ENCODE assay signal across 9 cellular contexts in genomic region chr9:87714819-87715218, GRCh38. TPM values are rescaled to one million over a fixed set of nuclear protein-coding genes. Genes with fewer than 3 reads are reported as not detected.
A peak's percentile ranks its signal among the peaks of the same experiment; 100 is the strongest.
DNase-seq lines count a peak whose midpoint lies in the region; ATAC-seq, FAIRE-seq and TF ChIP-seq lines count a peak whose summit lies in the region.
"Had no signal": no experiment of that assay in that cellular context is flagged by ENCODE, and none has a peak within 500 bp of the region (broad histone marks: within the 10 kb centered on the region; RNA-seq: fewer than 3 reads in every experiment).

No MANE protein-coding gene starts in this region.

- TF ChIP-seq RAD21 in IMR-90 (IDR thresholded peaks at IDR 0.05; ENCODE audit: low read length) = no peak

- H3K56ac ChIP-seq in IMR-90 (ENCODE audit: extremely low read depth, insufficient read depth, low read length) = no peak overlapping the region

- peak overlapping the region; percentile 45; the same call in 1 of the 2 replicates for H3K4ac ChIP-seq in IMR-90 (ENCODE audit: low read depth, low read length)

- H3K9ac ChIP-seq in IMR-90 (ENCODE audit: low read depth, low read length) = no peak overlapping the region

- WGBS in IMR-90 (ENCODE audit: extremely low coverage in 2 of 2, insufficient read length in 1 of 2), 2 experiments = 86% methylated on average over 1 of the region's 2 CpGs; no CpG with 5 or more reads in 1 of the 2 experiments
- WGBS in lung, 2 donors = 60 to 66% methylated on average over 2 of the region's 2 CpGs

- no peak overlapping the region for H4K91ac ChIP-seq in IMR-90 (ENCODE audit: insufficient read depth, low read depth, low read length)

- peak overlapping the region; percentile 2 for H2AK9ac ChIP-seq in IMR-90 (replicated peaks; ENCODE audit: low read depth, low read length, poor library complexity)

- H3K36me3 ChIP-seq in IMR-90 (ENCODE audit: control insufficient read depth, insufficient read depth, low read length) = no peaks in the 10 kb centered on the region
- no peaks in the 10 kb centered on the region for H3K36me3 ChIP-seq in bronchial epithelial cell (ENCODE audit: control insufficient read depth, insufficient read depth, low read length)
- no peaks in the 10 kb centered on the region for H3K36me3 ChIP-seq in lung (ENCODE audit: control insufficient read depth in 2 of 2, insufficient read depth in 2 of 2, low read length in 2 of 2)

- dilution Hi-C loops in IMR-90 (cut with HindIII; ENCODE audit: low sequenced_read_pairs, unreplicated experiment) = no loop called here

- intact Hi-C loops in IMR-90 (cut with micrococcal nuclease) = loop anchor here (10.0 kb wide), 1 partner anchor 1600 kb away; the partner anchor contains the start of genes CKS2 and SECISBP2

- no peak for ATAC-seq in IMR-90 (ENCODE audit: low read depth)
- no peak for ATAC-seq in lung (ENCODE audit: insufficient read depth, low FRiP score)
- ATAC-seq in GM18502 (IDR thresholded peaks at IDR 0.05; ENCODE audit: poor library complexity, unreplicated experiment) = no peak

- H4K8ac ChIP-seq in IMR-90 (ENCODE audit: low read depth in 2 of 2, low read length in 2 of 2) = peak overlapping the region in 1 of 2 experiments; percentile 54; a peak in 1 of 4 replicates

- no peak overlapping the region for H3K4me2 ChIP-seq in IMR-90 (ENCODE audit: low read depth, low read length)

- H3K23ac ChIP-seq in IMR-90 (ENCODE audit: low read depth, low read length) = no peak overlapping the region

- peak overlapping the region; percentile 53 for H2BK5ac ChIP-seq in IMR-90 (ENCODE audit: low read depth, low read length, poor library complexity, severe bottlenecking)

- H2AK5ac ChIP-seq in IMR-90 (ENCODE audit: low read depth, low read length) = peak overlapping the region; percentile 52

- H3K27me3 ChIP-seq in IMR-90 (ENCODE audit: control insufficient read depth, insufficient read depth, low read length) (no peaks in the 10 kb centered on the region; the same call in 1 of the 2 replicates), bronchial epithelial cell (ENCODE audit: control insufficient read depth, insufficient read depth, low read length) (no peaks in the 10 kb centered on the region), lung (ENCODE audit: control insufficient read depth, insufficient read depth) (no peaks in the 10 kb centered on the region)

- H2BK15ac ChIP-seq in IMR-90 (ENCODE audit: low read depth, low read length) = peak overlapping the region; percentile 23; the same call in 1 of the 3 replicates

- FAIRE-seq in bronchial epithelial cell (lab: Jason Lieb, UNC) = no peak
- FAIRE-seq: HTR-8/SVneo had no signal

- no peak overlapping the region for H3K18ac ChIP-seq in IMR-90 (ENCODE audit: low read depth, low read length)

- POLR2A ChIA-PET in IMR-90 (lab: Charles Lee; ENCODE audit: unreplicated experiment) = no interaction called here

- H4K5ac ChIP-seq in IMR-90 (ENCODE audit: low read depth, low read length) = no peak overlapping the region

- peak overlapping the region; percentile 74; the same call in 1 of the 2 replicates for H2BK120ac ChIP-seq in IMR-90 (ENCODE audit: low read depth, low read length)

- H3K14ac ChIP-seq in IMR-90 (replicated peaks; ENCODE audit: low read depth, low read length) = 0 out of 2 replicates have a peak overlapping the region, but pooled peaks have one; percentile 0

- CTCF ChIA-PET in IMR-90 (lab: Yijun Ruan, JAX) = interaction anchor here (0.5 to 2.4 kb wide), 5 partner anchors 11 to 361 kb away, joined by 3 to 13 read pairs (median 5); partner anchors contain the start of gene CTSL

- peak overlapping the region; percentile 64 for H2BK20ac ChIP-seq in IMR-90 (ENCODE audit: low read depth, low read length)

- no TSS peak for BruUV-seq in IMR-90 (replicated peaks; lab: Mats Ljungman, UMichigan)

- no peaks in the 10 kb centered on the region for H3K9me3 ChIP-seq in IMR-90 (ENCODE audit: control insufficient read depth, insufficient read depth, low read length)
- no peaks in the 10 kb centered on the region for H3K9me3 ChIP-seq in lung (ENCODE audit: control insufficient read depth in 2 of 2, insufficient read depth in 1 of 2, low read length in 1 of 2)

- peaks cover 20% of the 10 kb centered on the region for H3K9me1 ChIP-seq in IMR-90 (ENCODE audit: insufficient read depth, low read length)

- TF ChIP-seq CTCF in IMR-90 (conservative IDR thresholded peaks at IDR 0.05; ENCODE audit: low read depth, low read length) (no peak), bronchial epithelial cell (IDR thresholded peaks at IDR 0.05; ENCODE audit: insufficient read depth, low read length, severe bottlenecking) (no peak), lung (IDR thresholded peaks at IDR 0.05; ENCODE audit: control extremely low read depth, extremely low read depth) (no peak)

- no peaks in the 10 kb centered on the region for H4K20me1 ChIP-seq in IMR-90 (ENCODE audit: insufficient read depth, low read length)

- peak overlapping the region; percentile 31; the same call in 1 of the 2 replicates for H3K27ac ChIP-seq in IMR-90 (ENCODE audit: insufficient read depth, low read length)
- peak overlapping the region in 1 of 2 donors; percentile 15 for H3K27ac ChIP-seq in lung (ENCODE audit: low read depth in 1 of 2, low read length in 1 of 2)

- peak overlapping the region; percentile 9 for H2AFZ ChIP-seq in IMR-90 (replicated peaks; ENCODE audit: low read length, poor library complexity)

- H3K79me1 ChIP-seq in IMR-90 (ENCODE audit: low read depth in 1 of 2, low read length in 2 of 2) = peaks cover 0 to 6% of the 10 kb centered on the region in 2 experiments; a peak in 2 of 4 replicates

- in situ Hi-C loops in IMR-90 (cut with MboI; ENCODE audit: low sequenced_read_pairs) = loop anchor here (25.0 kb wide), 1 partner anchor 847 kb away; no protein-coding TSS in a partner anchor

- DNase-seq in A172 (ENCODE audit: low spot score) (peak; percentile 83), IMR-90 (peak; percentile 90), bronchial epithelial cell (ENCODE audit: low read depth) (peak; percentile 68), lung (ENCODE audit: low spot score) (peak; percentile 45), cortex of kidney (lab: John Stamatoyannopoulos, UW) (no peak), KG1 (lab: John Stamatoyannopoulos, UW) (no peak)
- DNase-seq in stimulated activated naive CD4-positive, alpha-beta T cell treated with Interleukin-2 at 50 U/mL for 16 hours (lab: John Stamatoyannopoulos, UW) = no peak

- no peak for TF ChIP-seq POLR2A in IMR-90 (IDR thresholded peaks at IDR 0.05; ENCODE audit: low read depth, low read length)

- no peak overlapping the region for H3K4me3 ChIP-seq in IMR-90 (ENCODE audit: insufficient read depth, low read depth, low read length)
- no peak overlapping the region for H3K4me3 ChIP-seq in bronchial epithelial cell (ENCODE audit: low read depth, low read length)
- H3K4me3 ChIP-seq in lung = no peak overlapping the region

- H3K4me1 ChIP-seq in IMR-90 (ENCODE audit: control insufficient read depth, insufficient read depth, low read length) = peaks cover 16% of the 10 kb centered on the region
- H3K4me1 ChIP-seq in lung (ENCODE audit: control insufficient read depth in 2 of 2, insufficient read depth in 2 of 2, low read length in 2 of 2) = peaks cover 0 to 7% of the 10 kb centered on the region in 2 donors

TF ChIP-seq in IMR-90, 13 proteins besides CTCF, POLR2A, EP300 and RAD21:
- TF ChIP-seq CEBPB (IDR thresholded peaks at IDR 0.05; ENCODE audit: low read depth, low read length) (peak; percentile 100), RFX5 (IDR thresholded peaks at IDR 0.05; ENCODE audit: low read depth, low read length) (no peak), MAZ (IDR thresholded peaks at IDR 0.05; ENCODE audit: borderline replicate concordance, low read depth, low read length) (no peak), RCOR1 (IDR thresholded peaks at IDR 0.05; ENCODE audit: insufficient replicate concordance, low read length) (no peak), NFE2L2 (IDR thresholded peaks at IDR 0.05; ENCODE audit: low read depth, low read length) (no peak), MAFK (IDR thresholded peaks at IDR 0.05; ENCODE audit: low read depth, low read length) (no peak), BHLHE40 (IDR thresholded peaks at IDR 0.05; ENCODE audit: low read depth, low read length) (no peak)

RNA-seq across cellular contexts. Expression of gene CTSL, which starts 11.1 kb away (rescaled TPM):
- 318 and 350 TPM in 2 replicates for total RNA-seq in A172 (2014; rRNA removed; shearing (Covaris generic))
- 57.0 and 89.7 TPM in 2 replicates for total RNA-seq in IMR-90 (2012; rRNA removed)
- polyA plus RNA-seq in IMR-90 (2012; rRNA removed) = 104 and 112 TPM in 2 replicates
- polyA plus RNA-seq in IMR-90 (2012; cell fraction: cytosol; rRNA removed) = 45.3 and 56.3 TPM in 2 replicates
- polyA plus RNA-seq in IMR-90 (2012; cell fraction: nucleus; rRNA removed; ENCODE audit: low replicate concordance) = 13.5 and 55.6 TPM in 2 replicates
- total RNA-seq in bronchial epithelial cell = 107 and 161 TPM in 2 replicates
- 100 to 1,000 TPM; 126 to 301 TPM for total RNA-seq in lung
- polyA plus RNA-seq in lung = 1,000 to 10,000 TPM in 1 of 2 donors, 100 to 1,000 TPM in 1; 109 to 1,526 TPM

Comparison
In these comparisons a context has a peak if more than half of its experiments do, and no peak if none do; other contexts are left out.
1. DNase-seq: peak in A172 (single experiment), IMR-90 (single experiment), bronchial epithelial cell (single experiment) and lung (single experiment); none in cortex of kidney (single experiment), stimulated activated naive CD4-positive, alpha-beta T cell treated with Interleukin-2 at 50 U/mL for 16 hours (single experiment) and KG1 (single experiment).